Comparison of ENCODE assay signal across 8 cellular contexts in genomic region chr2:154375625-154376020, GRCh38.
DNase-seq lines count a peak whose midpoint lies in the region; ATAC-seq and TF ChIP-seq lines count a peak whose summit lies in the region.

No MANE protein-coding gene starts in this region.

- no peak overlapping the region for H3K9ac ChIP-seq in smooth muscle cell (ENCODE audit: low read depth)

- H4K20me1 ChIP-seq in smooth muscle cell (ENCODE audit: low read depth): no peaks in the 10 kb centered on the region

- no peaks in the 10 kb centered on the region for H3K36me3 ChIP-seq in RWPE2 (ENCODE audit: low read depth)
- H3K36me3 ChIP-seq in smooth muscle cell (ENCODE audit: low read depth): no peaks in the 10 kb centered on the region

- TF ChIP-seq CTCF in RWPE2 (IDR thresholded peaks at IDR 0.05; ENCODE audit: poor library complexity, severe bottlenecking) (peak; percentile 68), smooth muscle cell (IDR thresholded peaks at IDR 0.05; ENCODE audit: borderline replicate concordance, insufficient read depth, poor library complexity, severe bottlenecking) (peak; percentile 58), lower leg skin (IDR thresholded peaks at IDR 0.05) (no peak)

- no peaks in the 10 kb centered on the region for H3F3A ChIP-seq in smooth muscle cell (ENCODE audit: low read depth)

- H3K27me3 ChIP-seq in RWPE2 (ENCODE audit: insufficient read depth, poor library complexity, severe bottlenecking) (peaks cover 4% of the 10 kb centered on the region), smooth muscle cell (ENCODE audit: low read depth) (no peaks in the 10 kb centered on the region)

- H3K4me1 ChIP-seq in RWPE2 (ENCODE audit: insufficient read depth, poor library complexity, severe bottlenecking) (no peaks in the 10 kb centered on the region), smooth muscle cell (ENCODE audit: low read depth) (no peaks in the 10 kb centered on the region)

- no peak for TF ChIP-seq POLR2A in lower leg skin (IDR thresholded peaks at IDR 0.05)

- WGBS in smooth muscle cell (ENCODE audit: low lambda C conversion rate): 15% methylated on average over 8 of the region's 8 CpGs
- WGBS in lower leg skin, 2 donors: 7 to 15% methylated on average over 8 of the region's 8 CpGs

- H3K4me3 ChIP-seq in RWPE2 (ENCODE audit: severe bottlenecking) (no peak overlapping the region), smooth muscle cell (peak overlapping the region; percentile 34), lower leg skin (ENCODE audit: low read depth, poor library complexity, severe bottlenecking) (no peak overlapping the region)

- H3K79me2 ChIP-seq in smooth muscle cell (ENCODE audit: low read depth): no peaks in the 10 kb centered on the region

- H3K27ac ChIP-seq in RWPE2 (ENCODE audit: poor library complexity, severe bottlenecking) (no peak overlapping the region), smooth muscle cell (ENCODE audit: low read depth) (no peak overlapping the region)

- H2AFZ ChIP-seq in smooth muscle cell (ENCODE audit: low read depth): peak overlapping the region; percentile 61

- H3K9me3 ChIP-seq in RWPE2 (ENCODE audit: severe bottlenecking): no peaks in the 10 kb centered on the region
- H3K9me3 ChIP-seq in smooth muscle cell (replicated peaks; ENCODE audit: low read depth): no peaks in the 10 kb centered on the region

- intact Hi-C loops in lower leg skin (cut with DNase I; ENCODE audit: low total_unique reads): no loop called here

- peak; percentile 69 for DNase-seq in DMS153 treated with DMSO at 0.1 percent for 48 hours (lab: John Stamatoyannopoulos, UW; ENCODE audit: unreplicated experiment)
- DNase-seq in LHCN-M2 (ENCODE audit: low read depth): peak; percentile 56
- DNase-seq in RWPE2 (ENCODE audit: low spot score): no peak
- peak; percentile 8 for DNase-seq in foreskin melanocyte
- DNase-seq in smooth muscle cell (lab: John Stamatoyannopoulos, UW; ENCODE audit: unreplicated experiment): no peak
- no peak for DNase-seq in T-helper 1 cell
- no peak for DNase-seq in stimulated activated CD4-positive, alpha-beta T cell treated with anti-CD3 and anti-CD28 coated beads, Interleukin-1b, Interleukin-23, amount 100 ng/mL, for 48 hours
- DNase-seq in lower leg skin (ENCODE audit: low spot score in 2 of 2): no peak

- peak; percentile 48; the same call in 2 of the 3 replicates for ATAC-seq in RWPE2 (ENCODE audit: low read depth)

- peak overlapping the region; percentile 82 for H3K4me2 ChIP-seq in smooth muscle cell

Comparison
In these comparisons a context has a peak if more than half of its experiments do, and no peak if none do; other contexts are left out.
1. DNase-seq: peak in DMS153 treated with DMSO at 0.1 percent for 48 hours (single experiment), LHCN-M2 (single experiment) and foreskin melanocyte (single experiment); none in RWPE2 (single experiment), smooth muscle cell (single experiment), T-helper 1 cell (0 of 5), stimulated activated CD4-positive, alpha-beta T cell treated with anti-CD3 and anti-CD28 coated beads, Interleukin-1b, Interleukin-23, amount 100 ng/mL, for 48 hours (single experiment) and lower leg skin (0 of 2).
2. CTCF ChIP-seq: peak in RWPE2 (single experiment) and smooth muscle cell (single experiment); none in lower leg skin (0 of 3).